ENCODE assay signal across 2 cellular contexts in the genomic region with DNA sequence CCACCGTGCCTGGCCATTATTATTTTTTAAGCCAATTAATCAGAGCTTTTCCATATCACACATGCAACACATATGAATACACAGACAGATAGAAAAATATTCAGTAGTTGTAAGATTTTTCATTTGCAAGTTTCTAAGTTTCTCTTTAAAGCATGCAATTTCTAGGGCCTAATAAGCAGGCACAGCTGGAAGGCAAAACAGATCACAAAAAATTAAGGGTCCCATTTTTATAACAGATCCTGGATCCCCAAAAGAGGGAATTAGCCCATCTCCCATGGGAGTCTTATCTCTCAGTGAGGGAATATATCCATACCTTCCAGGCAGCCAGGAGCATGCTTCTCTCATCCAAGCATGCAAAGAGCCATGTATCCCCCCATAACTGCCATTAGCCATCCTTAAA.
TF ChIP-seq lines count a peak whose summit lies in the region.

No MANE protein-coding gene starts in this region.

TF ChIP-seq in HEK293, 187 proteins besides CTCF, POLR2A, EP300 and RAD21:
- TF ChIP-seq ZNF776 (tag by site-specific recombination; IDR thresholded peaks at IDR 0.05; ENCODE audit: borderline replicate concordance) (no peak), SETDB1 (IDR thresholded peaks at IDR 0.05; ENCODE audit: insufficient read length, low read length) (peak; percentile 90)

TF ChIP-seq in K562, 482 proteins besides CTCF, POLR2A, EP300 and RAD21:
- TF ChIP-seq ZNF124 (CRISPR knock-in tag; IDR thresholded peaks at IDR 0.05) (no peak), HOXB6 (CRISPR knock-in tag; IDR thresholded peaks at IDR 0.05; ENCODE audit: borderline replicate concordance) (no peak), KLF16 (IDR thresholded peaks at IDR 0.05) (no peak), ZFP36 (IDR thresholded peaks at IDR 0.05; ENCODE audit: low read depth, low read length, partially characterized antibody) (peak; percentile 42), ZNF76 (CRISPR knock-in tag; IDR thresholded peaks at IDR 0.05; ENCODE audit: borderline replicate concordance) (no peak), PHF21A (IDR thresholded peaks at IDR 0.05; ENCODE audit: borderline replicate concordance, low read depth) (no peak)
- TF ChIP-seq, protein P1, sequence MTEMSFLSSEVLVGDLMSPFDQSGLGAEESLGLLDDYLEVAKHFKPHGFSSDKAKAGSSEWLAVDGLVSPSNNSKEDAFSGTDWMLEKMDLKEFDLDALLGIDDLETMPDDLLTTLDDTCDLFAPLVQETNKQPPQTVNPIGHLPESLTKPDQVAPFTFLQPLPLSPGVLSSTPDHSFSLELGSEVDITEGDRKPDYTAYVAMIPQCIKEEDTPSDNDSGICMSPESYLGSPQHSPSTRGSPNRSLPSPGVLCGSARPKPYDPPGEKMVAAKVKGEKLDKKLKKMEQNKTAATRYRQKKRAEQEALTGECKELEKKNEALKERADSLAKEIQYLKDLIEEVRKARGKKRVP (CRISPR knock-in tag; IDR thresholded peaks at IDR 0.05), result no peak
- TF ChIP-seq, protein P2, sequence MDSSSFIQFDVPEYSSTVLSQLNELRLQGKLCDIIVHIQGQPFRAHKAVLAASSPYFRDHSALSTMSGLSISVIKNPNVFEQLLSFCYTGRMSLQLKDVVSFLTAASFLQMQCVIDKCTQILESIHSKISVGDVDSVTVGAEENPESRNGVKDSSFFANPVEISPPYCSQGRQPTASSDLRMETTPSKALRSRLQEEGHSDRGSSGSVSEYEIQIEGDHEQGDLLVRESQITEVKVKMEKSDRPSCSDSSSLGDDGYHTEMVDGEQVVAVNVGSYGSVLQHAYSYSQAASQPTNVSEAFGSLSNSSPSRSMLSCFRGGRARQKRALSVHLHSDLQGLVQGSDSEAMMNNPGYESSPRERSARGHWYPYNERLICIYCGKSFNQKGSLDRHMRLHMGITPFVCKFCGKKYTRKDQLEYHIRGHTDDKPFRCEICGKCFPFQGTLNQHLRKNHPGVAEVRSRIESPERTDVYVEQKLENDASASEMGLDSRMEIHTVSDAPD (CRISPR knock-in tag; IDR thresholded peaks at IDR 0.05), result no peak
TF ChIP-seq in K562: peak in this region for 1.
